Comparison of ENCODE assay signal across 16 cellular contexts in the genomic region with DNA sequence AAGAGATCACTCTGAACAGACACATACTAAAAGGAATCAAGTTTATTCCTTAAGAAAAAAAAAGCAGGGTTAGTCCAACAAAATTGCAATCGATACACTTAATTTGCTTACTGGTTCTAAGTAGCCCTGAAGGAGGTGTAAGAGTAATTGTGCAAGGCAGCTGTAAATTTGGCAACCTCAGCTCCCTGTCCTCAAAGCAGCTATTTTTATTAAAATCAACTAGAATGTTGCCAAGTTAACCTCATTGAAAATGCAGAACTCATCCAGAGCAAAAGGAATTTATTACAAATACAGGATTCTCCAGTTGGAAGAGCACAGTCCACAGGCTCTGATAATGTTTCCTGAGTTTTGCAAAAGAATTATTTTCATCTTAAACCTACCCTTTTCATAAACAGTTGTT.
A peak's percentile ranks its signal among the peaks of the same experiment; 100 is the strongest.
DNase-seq lines count a peak whose midpoint lies in the region; ATAC-seq and TF ChIP-seq lines count a peak whose summit lies in the region.
"Had no signal": no experiment of that assay in that cellular context is flagged by ENCODE, and none has a peak within 500 bp of the region (broad histone marks: within the 10 kb centered on the region; RNA-seq: fewer than 3 reads in every experiment).

No MANE protein-coding gene starts in this region.

- CTCF ChIA-PET in WTC11 (lab: Charles Lee): interaction anchor here (1.0 kb wide), 1 partner anchor 290 kb away, joined by 3 read pairs; no protein-coding TSS in a partner anchor
- CTCF ChIA-PET in Caco-2 (lab: Charles Lee): no interaction called here

- peak; percentile 42 for DNase-seq in GM23248
- DNase-seq in WTC11 (ENCODE audit: low spot score): no peak
- DNase-seq in fibroblast of villous mesenchyme (ENCODE audit: low read depth): peak; percentile 23
- peak; percentile 65 for DNase-seq in putamen (ENCODE audit: low spot score)
- DNase-seq in Caco-2: no peak
- DNase-seq in SIG-M5 (lab: John Stamatoyannopoulos, UW): no peak
- DNase-seq: adrenal gland; NCI-H2081; NK-92 treated with Interleukin-12 subunit alpha and Interleukin-12 subunit beta, amount 100 ng/mL, for 24 hours; stimulated activated CD4-positive, alpha-beta T cell treated with anti-CD3 and anti-CD28 coated beads, Interleukin-15, amount 100 ng/mL, for 24 hours; testis had no signal

- H3K36me3 Mint-ChIP-seq in WTC11: peaks cover 15% of the 10 kb centered on the region
- H3K36me3 Mint-ChIP-seq in Caco-2 (ENCODE audit: insufficient read depth, unreplicated experiment): no peaks in the 10 kb centered on the region

- 5 to 8% methylated on average over 1 of the region's 1 CpG for WGBS in GM23248 (ENCODE audit: low coverage in 1 of 2, low lambda C conversion rate in 2 of 2, missing lambda C conversion rate in 2 of 2), 2 experiments

- H3K9ac ChIP-seq in GM23248: peak overlapping the region; percentile 36
- H3K9ac ChIP-seq: BLaER1 treated with 17β-estradiol and CSF1 and Interleukin-3, amounts not matched to agents 10 nM and 100 nM had no signal

- intact Hi-C loops in Caco-2 (cut with micrococcal nuclease; ENCODE audit: unreplicated experiment): loop anchor here (10.0 kb wide), 1 partner anchor 465 kb away; no protein-coding TSS in a partner anchor

- in situ Hi-C loops in GM23248 (cut with MboI): no loop called here

- H4K20me1 ChIP-seq in GM23248 (ENCODE audit: insufficient read depth): no peaks in the 10 kb centered on the region
- H4K20me1 ChIP-seq: BLaER1 treated with 17β-estradiol and CSF1 and Interleukin-3, amounts not matched to agents 10 nM and 100 nM had no signal

- H3K4me1 ChIP-seq in GM23248 (ENCODE audit: insufficient read depth) (peaks cover 20% of the 10 kb centered on the region), Caco-2 (peaks cover 9% of the 10 kb centered on the region; the same call in 1 of the 2 replicates)
- H3K4me1 ChIP-seq: BLaER1 treated with 17β-estradiol and CSF1 and Interleukin-3, amounts not matched to agents 10 nM and 100 nM; testis had no signal

- H3K4me3 Mint-ChIP-seq in WTC11 (peak overlapping the region; percentile 26), Caco-2 (ENCODE audit: unreplicated experiment) (no peak overlapping the region)
- H3K4me3 Mint-ChIP-seq: activated T-helper 1 cell treated with anti-CD3 and anti-CD28 coated beads, Interleukin-12 subunit alpha, Interleukin-12 subunit beta, Interleukin-2, Interleukin-4 antibody, amounts not matched to agents 30 ng/mL and 10 ng/mL and 1 ng/mL, durations not matched to agents 14 hours and 24 hours and 36 hours had no signal

- POLR2A ChIA-PET in WTC11 (lab: Charles Lee): interaction anchor here (0.6 kb wide), 1 partner anchor 41 kb away, joined by 3 read pairs; no protein-coding TSS in a partner anchor
- POLR2A ChIA-PET in Caco-2 (lab: Charles Lee): no interaction called here

- no peaks in the 10 kb centered on the region for H3K36me3 ChIP-seq in GM23248 (ENCODE audit: low read depth)
- H3K36me3 ChIP-seq in Caco-2 (ENCODE audit: control insufficient read depth, insufficient read depth, low read length): no peaks in the 10 kb centered on the region
- H3K36me3 ChIP-seq: adrenal gland; BLaER1 treated with 17β-estradiol and CSF1 and Interleukin-3, amounts not matched to agents 10 nM and 100 nM had no signal

- H3K4me2 ChIP-seq in GM23248 (ENCODE audit: unreplicated experiment): peak overlapping the region; percentile 69
- H3K4me2 ChIP-seq: BLaER1 treated with 17β-estradiol and CSF1 and Interleukin-3, amounts not matched to agents 10 nM and 100 nM had no signal

- no TSS peak for BruUV-seq in Caco-2 (replicated peaks; lab: Mats Ljungman, UMichigan)

- H2AFZ ChIP-seq in GM23248: peak overlapping the region; percentile 82

- ATAC-seq in WTC11: no peak
- ATAC-seq in GM21390 (IDR thresholded peaks at IDR 0.05; ENCODE audit: unreplicated experiment): no peak
- ATAC-seq in GM21723 (IDR thresholded peaks at IDR 0.05; ENCODE audit: unreplicated experiment): no peak

- H3K4me1 Mint-ChIP-seq in WTC11: peaks cover 65% of the 10 kb centered on the region
- H3K4me1 Mint-ChIP-seq in Caco-2 (ENCODE audit: low read depth, unreplicated experiment): peaks cover 8% of the 10 kb centered on the region

- H3K9me3 Mint-ChIP-seq in WTC11 (no peaks in the 10 kb centered on the region), Caco-2 (ENCODE audit: unreplicated experiment) (no peaks in the 10 kb centered on the region)
- H3K9me3 Mint-ChIP-seq: activated T-helper 1 cell treated with anti-CD3 and anti-CD28 coated beads, Interleukin-12 subunit alpha, Interleukin-12 subunit beta, Interleukin-2, Interleukin-4 antibody, amounts not matched to agents 30 ng/mL and 10 ng/mL and 1 ng/mL, durations not matched to agents 14 hours and 24 hours and 36 hours had no signal

- H3K27me3 Mint-ChIP-seq in WTC11 (ENCODE audit: low read depth) (no peaks in the 10 kb centered on the region), Caco-2 (ENCODE audit: insufficient read depth, unreplicated experiment) (no peaks in the 10 kb centered on the region)

- H3K27me3 ChIP-seq in GM23248 (replicated peaks; ENCODE audit: insufficient read depth): no peaks in the 10 kb centered on the region
- no peaks in the 10 kb centered on the region for H3K27me3 ChIP-seq in Caco-2 (replicated peaks; ENCODE audit: control insufficient read depth, insufficient read depth, low read length)
- H3K27me3 ChIP-seq: adrenal gland; BLaER1 treated with 17β-estradiol and CSF1 and Interleukin-3, amounts not matched to agents 10 nM and 100 nM; testis had no signal

- H3K79me2 ChIP-seq in GM23248 (ENCODE audit: insufficient read depth): no peaks in the 10 kb centered on the region

- TF ChIP-seq CTCF in WTC11 (IDR thresholded peaks at IDR 0.05): no peak
- TF ChIP-seq CTCF in fibroblast of villous mesenchyme (IDR thresholded peaks at IDR 0.05; ENCODE audit: insufficient read depth, low read depth, low read length): no peak
- TF ChIP-seq CTCF in Caco-2 (IDR thresholded peaks at IDR 0.05; ENCODE audit: insufficient read depth in 1 of 2, low read depth in 1 of 2, low read length in 1 of 2, severe bottlenecking in 1 of 2, unreplicated experiment in 1 of 2): no peak

- H3K27ac ChIP-seq in GM23248: no peak overlapping the region
- H3K27ac ChIP-seq: adrenal gland; BLaER1 treated with 17β-estradiol and CSF1 and Interleukin-3, amounts not matched to agents 10 nM and 100 nM; HL-60; testis had no signal

- no peaks in the 10 kb centered on the region for H3K9me2 ChIP-seq in GM23248 (ENCODE audit: insufficient read depth)

- no peaks in the 10 kb centered on the region; the same call in 1 of the 2 replicates for H3F3A ChIP-seq in GM23248 (ENCODE audit: insufficient read depth)

- H3K4me3 ChIP-seq in GM23248 (peak overlapping the region; percentile 61), fibroblast of villous mesenchyme (ENCODE audit: low read depth, low read length) (no peak overlapping the region), Caco-2 (ENCODE audit: low read depth, low read length) (no peak overlapping the region)
- H3K4me3 ChIP-seq: adrenal gland; BLaER1 treated with 17β-estradiol and CSF1 and Interleukin-3, amounts not matched to agents 10 nM and 100 nM; testis had no signal

- H3K9me3 ChIP-seq in GM23248 (ENCODE audit: low read depth) (no peaks in the 10 kb centered on the region), Caco-2 (no peaks in the 10 kb centered on the region)
- H3K9me3 ChIP-seq: adrenal gland; BLaER1 treated with 17β-estradiol and CSF1 and Interleukin-3, amounts not matched to agents 10 nM and 100 nM; testis had no signal

- H3K27ac Mint-ChIP-seq in WTC11: peak overlapping the region; percentile 21
- H3K27ac Mint-ChIP-seq in Caco-2 (ENCODE audit: unreplicated experiment): no peak overlapping the region
- H3K27ac Mint-ChIP-seq: activated T-helper 1 cell treated with anti-CD3 and anti-CD28 coated beads, Interleukin-12 subunit alpha, Interleukin-12 subunit beta, Interleukin-2, Interleukin-4 antibody, amounts not matched to agents 30 ng/mL and 10 ng/mL and 1 ng/mL, durations not matched to agents 14 hours and 24 hours and 36 hours had no signal

TF ChIP-seq in WTC11, 78 proteins besides CTCF, POLR2A, EP300 and RAD21:
- no peak for TF ChIP-seq ZNF219 (CRISPR knock-in tag; IDR thresholded peaks at IDR 0.05; ENCODE audit: borderline replicate concordance)
- TF ChIP-seq IRF1 (CRISPR knock-in tag; IDR thresholded peaks at IDR 0.05): no peak
- no peak for TF ChIP-seq FOXP1 (CRISPR knock-in tag; IDR thresholded peaks at IDR 0.05; ENCODE audit: borderline replicate concordance)

Comparison
In these comparisons a context has a peak if more than half of its experiments do, and no peak if none do; other contexts are left out.
1. DNase-seq: peak in GM23248 (single experiment), fibroblast of villous mesenchyme (single experiment) and putamen (single experiment); none in WTC11 (single experiment), Caco-2 (0 of 2) and SIG-M5 (single experiment).